20 cellular contexts compared by ENCODE assay signal in genomic region chr5:66407739-66408138, GRCh38.
"Had no signal": no experiment of that assay in that cellular context is flagged by ENCODE, and none has a peak within 500 bp of the region (broad histone marks: within the 10 kb centered on the region; RNA-seq: fewer than 3 reads in every experiment).

No MANE protein-coding gene starts in this region.

- H3K9me3 ChIP-seq: SK-N-SH had no signal

- H3K4me3 ChIP-seq: K562 had no signal

- ATAC-seq: K562, Panc1, PC-3 had no signal

- H3K36me3 Mint-ChIP-seq: IgD-negative memory B cell had no signal

- DNase-seq: MV-4-11; NCI-H1048; NCI-H1105; NCI-H1436 treated with DMSO at 0.1 percent for 48 hours; NCI-H187 treated with DMSO at 0.1 percent for 48 hours; NCI-H2029 treated with DMSO at 0.1 percent for 48 hours; NCI-H345; NCI-H446 treated with DMSO at 0.1 percent for 48 hours; NCI-H510A treated with DMSO at 0.1 percent for 48 hours; NCI-H526; NCI-H82; NK-92 treated with Interleukin-12 subunit alpha and Interleukin-12 subunit beta, amount 100 ng/mL, for 24 hours; PC-3; SK-N-SH; SW 1271 had no signal

- H3K4me3 Mint-ChIP-seq: IgD-negative memory B cell had no signal

- H3K27ac ChIP-seq: HL-60, RWPE1 had no signal
